6 cellular contexts compared by ENCODE assay signal in genomic region chr20:45912344-45912682, GRCh38. TPM values are rescaled to one million over a fixed set of nuclear protein-coding genes. Genes with fewer than 3 reads are reported as not detected.
DNase-seq lines count a peak whose midpoint lies in the region; ATAC-seq and TF ChIP-seq lines count a peak whose summit lies in the region.

No MANE protein-coding gene starts in this region.

- no peaks in the 10 kb centered on the region for H3K27me3 ChIP-seq in cardiac muscle cell
- no peaks in the 10 kb centered on the region for H3K27me3 ChIP-seq in iPS-18a (ENCODE audit: control insufficient read depth, insufficient read depth, low read length)
- H3K27me3 ChIP-seq in upper lobe of right lung, result no peaks in the 10 kb centered on the region

- no peaks in the 10 kb centered on the region for H3K4me1 ChIP-seq in cardiac muscle cell (ENCODE audit: low read depth)
- H3K4me1 ChIP-seq in iPS-18a (ENCODE audit: control insufficient read depth, low read depth, low read length), result peaks cover 3% of the 10 kb centered on the region
- peaks cover 25% of the 10 kb centered on the region for H3K4me1 ChIP-seq in upper lobe of right lung

- ATAC-seq in left ventricle myocardium superior, result no peak
- ATAC-seq in upper lobe of right lung, result no peak
- no peak for ATAC-seq in HG03135 (IDR thresholded peaks at IDR 0.05; ENCODE audit: unreplicated experiment)

- intact Hi-C loops in left ventricle myocardium superior (cut with micrococcal nuclease) (no loop called here), upper lobe of right lung (cut with DNase I) (no loop called here)

- H3K4me3 ChIP-seq in cardiac muscle cell, result peak overlapping the region; percentile 40
- peak overlapping the region; percentile 66 for H3K4me3 ChIP-seq in iPS-18a (ENCODE audit: low read length)
- H3K4me3 ChIP-seq in upper lobe of right lung, result peak overlapping the region; percentile 58

- peak overlapping the region; percentile 64 for H3K9ac ChIP-seq in iPS-18a (ENCODE audit: low read length)

- H3K27ac ChIP-seq in cardiac muscle cell, result peak overlapping the region; percentile 81
- no peak overlapping the region for H3K27ac ChIP-seq in iPS-18a (ENCODE audit: low read length)
- H3K27ac ChIP-seq in upper lobe of right lung, result peak overlapping the region; percentile 80

- DNase-seq in cardiac muscle cell (ENCODE audit: low read depth in 1 of 2, low spot score in 1 of 2) (no peak), left ventricle myocardium superior (no peak), upper lobe of right lung (no peak)
- no peak for DNase-seq in stimulated activated CD4-positive, alpha-beta T cell treated with anti-CD3 and anti-CD28 coated beads, Interleukin-4, amount 100 ng/mL, for 1 hour

- H3K36me3 ChIP-seq in cardiac muscle cell (peaks cover 2% of the 10 kb centered on the region), iPS-18a (ENCODE audit: control insufficient read depth, low read depth, low read length) (peaks cover 14% of the 10 kb centered on the region), upper lobe of right lung (no peaks in the 10 kb centered on the region)

- no peak for TF ChIP-seq CTCF in cardiac muscle cell (IDR thresholded peaks at IDR 0.05; ENCODE audit: low read depth, low read length)
- TF ChIP-seq CTCF in upper lobe of right lung (IDR thresholded peaks at IDR 0.05), result no peak

- H3K9me3 ChIP-seq in cardiac muscle cell (ENCODE audit: low read depth) (no peaks in the 10 kb centered on the region), iPS-18a (ENCODE audit: control insufficient read depth, low read depth, low read length) (no peaks in the 10 kb centered on the region), upper lobe of right lung (no peaks in the 10 kb centered on the region)

RNA-seq across cellular contexts. Expression of gene PLTP, which starts 0.4 kb away (rescaled TPM):
- total RNA-seq in cardiac muscle cell (71.7 and 90.9 TPM in 2 replicates), left ventricle myocardium superior (97.7 TPM), upper lobe of right lung (65.9 TPM)
- 93.6 and 99.6 TPM in 2 replicates for polyA plus RNA-seq in cardiac muscle cell

RNA-seq across cellular contexts. Expression of gene CTSA, which starts 21.2 kb away (rescaled TPM):
- total RNA-seq in cardiac muscle cell, result 52.3 and 61.6 TPM in 2 replicates
- polyA plus RNA-seq in cardiac muscle cell, result 78.1 and 82.7 TPM in 2 replicates
- total RNA-seq in left ventricle myocardium superior, result 123 TPM
- total RNA-seq in upper lobe of right lung, result 164 TPM

RNA-seq across cellular contexts. Expression of gene NEURL2, which starts 21.3 kb away (rescaled TPM):
- total RNA-seq in cardiac muscle cell (77.8 and 81.3 TPM in 2 replicates), left ventricle myocardium superior (5.8 TPM), upper lobe of right lung (2.8 TPM)
- 64.5 and 78.2 TPM in 2 replicates for polyA plus RNA-seq in cardiac muscle cell

RNA-seq across cellular contexts. Expression of gene PCIF1, which starts 22.2 kb away (rescaled TPM):
- total RNA-seq in cardiac muscle cell, result 26.8 and 41.2 TPM in 2 replicates
- polyA plus RNA-seq in cardiac muscle cell, result 43.8 and 65.7 TPM in 2 replicates
- 26.2 TPM for total RNA-seq in left ventricle myocardium superior
- total RNA-seq in upper lobe of right lung, result 43.1 TPM

RNA-seq across cellular contexts. Expression of gene SPATA25, which starts 24.9 kb away (rescaled TPM):
- total RNA-seq in cardiac muscle cell, result 35.9 and 42.8 TPM in 2 replicates
- polyA plus RNA-seq in cardiac muscle cell, result 6.6 and 7.4 TPM in 2 replicates
- 1.1 TPM for total RNA-seq in left ventricle myocardium superior
- 1.3 TPM for total RNA-seq in upper lobe of right lung

Comparison
In these comparisons a context has a peak if more than half of its experiments do, and no peak if none do; other contexts are left out.
1. RNA of gene NEURL2, which starts 21.3 kb away (total RNA-seq): 77.8 to 81.3 TPM in cardiac muscle cell; 5.8 TPM in left ventricle myocardium superior (single experiment) and 2.8 TPM in upper lobe of right lung (single experiment); every median in the first group is over 10 times any median in the second.
2. Peak in every context shown above with its lines, with median percentiles within 50 percentile points of each other: H3K4me3 ChIP-seq.